In genomic region chr12:6341439-6342139, GRCh38 we compare ENCODE assay signal across 8 cellular contexts. TPM values are rescaled to one million over a fixed set of nuclear protein-coding genes. Genes with fewer than 3 reads are reported as not detected.
A peak's percentile ranks its signal among the peaks of the same experiment; 100 is the strongest.
DNase-seq lines count a peak whose midpoint lies in the region; ATAC-seq and TF ChIP-seq lines count a peak whose summit lies in the region.

Gene TNFRSF1A (minus strand): TSS chr12:6342076. CDS start chr12:6341814, 262 bp downstream.

- H3K27ac ChIP-seq in H9 (ENCODE audit: insufficient read length, low read depth, low read length) (no peak within 1 kb of the TSS), SK-N-SH (ENCODE audit: low read depth in 2 of 2, low read length in 1 of 2) (peak within 1 kb of the TSS; percentile 88 to 100), iPS-18a (ENCODE audit: low read length) (peak within 1 kb of the TSS; percentile 78)

- H3K36me3 ChIP-seq in SK-N-SH (replicated peaks in 1 of 2; ENCODE audit: control insufficient read depth in 1 of 2, insufficient read depth in 2 of 2, low read length in 1 of 2) (no peaks in the 10 kb centered on the region), iPS-18a (ENCODE audit: control insufficient read depth, low read depth, low read length) (no peaks in the 10 kb centered on the region)

- CTCF ChIA-PET in SK-N-SH (lab: Yijun Ruan, JAX) (interaction anchor here (1.0 to 1.6 kb wide), 4 partner anchors 15 to 196 kb away, joined by 3 to 5 read pairs (median 3); no protein-coding TSS in a partner anchor), MCF 10A (lab: Yijun Ruan, JAX) (interaction anchor here (0.6 to 0.8 kb wide), 5 partner anchors 15 to 235 kb away, joined by 3 to 5 read pairs (median 4); no protein-coding TSS in a partner anchor)

- no peak within 1 kb of the TSS for H2BK12ac ChIP-seq in H9 (ENCODE audit: insufficient read length, low read depth, low read length)

- no peaks in the 10 kb centered on the region for H3K79me1 ChIP-seq in H9 (ENCODE audit: insufficient read depth, low read depth, low read length, poor library complexity, severe bottlenecking)

- H3K9me3 ChIP-seq in H9 (ENCODE audit: control insufficient read depth, low read depth, low read length) (no peaks in the 10 kb centered on the region), SK-N-SH (no peaks in the 10 kb centered on the region), iPS-18a (ENCODE audit: control insufficient read depth, low read depth, low read length) (no peaks in the 10 kb centered on the region)

- no peaks in the 10 kb centered on the region for H3K9me2 ChIP-seq in SK-N-SH

- no peak within 1 kb of the TSS for H3K56ac ChIP-seq in H9 (ENCODE audit: insufficient read length, low read depth, low read length)

- peak within 1 kb of the TSS; percentile 73 for H3K9ac ChIP-seq in H9 (ENCODE audit: extremely low read depth, insufficient read length, low read length)
- peak within 1 kb of the TSS; percentile 99 for H3K9ac ChIP-seq in SK-N-SH
- peak within 1 kb of the TSS; percentile 78 for H3K9ac ChIP-seq in iPS-18a (ENCODE audit: low read length)

- H2BK15ac ChIP-seq in H9 (ENCODE audit: low read depth, low read length): 0 out of 2 replicates have a peak within 1 kb of the TSS, but pooled peaks have one; percentile 5

- H3K27me3 ChIP-seq in H9 (ENCODE audit: insufficient read depth, low read length): no peaks in the 10 kb centered on the region
- no peaks in the 10 kb centered on the region for H3K27me3 ChIP-seq in SK-N-SH (ENCODE audit: insufficient read depth)
- no peaks in the 10 kb centered on the region for H3K27me3 ChIP-seq in iPS-18a (ENCODE audit: control insufficient read depth, insufficient read depth, low read length)

- no peak for TF ChIP-seq EP300 in SK-N-SH (IDR thresholded peaks at IDR 0.05; ENCODE audit: borderline replicate concordance in 1 of 2, low read depth in 1 of 2, low read length in 1 of 2)

- H3K4ac ChIP-seq in H9 (ENCODE audit: low read depth, low read length): no peak within 1 kb of the TSS

- H3K4me1 Mint-ChIP-seq in H9 (peaks cover 27 to 31% of the 10 kb centered on the region in 2 experiments), MCF 10A (ENCODE audit: insufficient read depth, unreplicated experiment) (peaks cover 38% of the 10 kb centered on the region)

- no CpG with 5 or more reads among the region's 21 CpGs for WGBS in H9 (ENCODE audit: extremely low coverage, insufficient read length, low lambda C conversion rate)
- WGBS in SK-N-SH (ENCODE audit: low lambda C conversion rate): 1% methylated on average over 20 of the region's 21 CpGs

- TSS peak; percentile 72 for BruUV-seq in MCF 10A (replicated peaks; lab: Mats Ljungman, UMichigan)

- TF ChIP-seq RAD21 in SK-N-SH (IDR thresholded peaks at IDR 0.05; ENCODE audit: low read length): no peak

- H3K23ac ChIP-seq in H9 (ENCODE audit: insufficient read length, low read depth, low read length): no peak within 1 kb of the TSS

- peak within 1 kb of the TSS; percentile 85 to 94 (median 88) for H3K27ac Mint-ChIP-seq in H9
- no peak within 1 kb of the TSS for H3K27ac Mint-ChIP-seq in MCF 10A (ENCODE audit: low read depth, unreplicated experiment)

- H4K20me1 ChIP-seq in H9 (ENCODE audit: control insufficient read depth, insufficient read depth, insufficient read length): no peaks in the 10 kb centered on the region
- peaks cover 7% of the 10 kb centered on the region; the same call in 1 of the 2 replicates for H4K20me1 ChIP-seq in SK-N-SH (ENCODE audit: insufficient read depth)

- H2AFZ ChIP-seq in H9 (ENCODE audit: low read length) (no peak within 1 kb of the TSS), SK-N-SH (ENCODE audit: low read depth) (peak within 1 kb of the TSS; percentile 82; the same call in 1 of the 2 replicates)

- ATAC-seq in sciatic nerve: peak; percentile 91
- no peak for ATAC-seq in HG03039 (IDR thresholded peaks at IDR 0.05; ENCODE audit: unreplicated experiment)
- ATAC-seq in HG03097 (IDR thresholded peaks at IDR 0.05; ENCODE audit: low FRiP score, unreplicated experiment): no peak

- H3K4me3 Mint-ChIP-seq in H9 (peak within 1 kb of the TSS in 1 of 2 experiments; percentile 16; a peak in 2 of 5 replicates), MCF 10A (ENCODE audit: unreplicated experiment) (no peak within 1 kb of the TSS)

- H3T11ph ChIP-seq in H9 (ENCODE audit: low read length): no peak within 1 kb of the TSS

- no peak within 1 kb of the TSS for H3K18ac ChIP-seq in H9 (ENCODE audit: insufficient read length, low read depth, low read length)

- H3K14ac ChIP-seq in H9 (ENCODE audit: insufficient read depth, low read length): peak within 1 kb of the TSS; percentile 70

- no peaks in the 10 kb centered on the region; the same call in 1 of the 2 replicates for H3K27me3 Mint-ChIP-seq in H9 (ENCODE audit: low read depth)
- no peaks in the 10 kb centered on the region for H3K27me3 Mint-ChIP-seq in MCF 10A (ENCODE audit: insufficient read depth, unreplicated experiment)

- H3K4me2 ChIP-seq in H9 (ENCODE audit: insufficient read depth, insufficient read length, low read length) (peak within 1 kb of the TSS; percentile 97), SK-N-SH (peak within 1 kb of the TSS; percentile 88)

- no peak within 1 kb of the TSS for H4K5ac ChIP-seq in H9 (ENCODE audit: insufficient read length, low read depth, low read length)

- H2BK5ac ChIP-seq in H9 (ENCODE audit: insufficient read length, low read length): no peak within 1 kb of the TSS

- peaks cover 21% of the 10 kb centered on the region for H3K23me2 ChIP-seq in H9 (ENCODE audit: insufficient read length, low read depth, low read length, poor library complexity, severe bottlenecking)

- H4K8ac ChIP-seq in H9 (replicated peaks; ENCODE audit: insufficient read length, low read depth, low read length): no peak within 1 kb of the TSS

- H3K36me3 Mint-ChIP-seq in H9 (ENCODE audit: insufficient read depth in 1 of 3, low read depth in 3 of 3) (peaks cover 0 to 8% (median under 1%) of the 10 kb centered on the region in 3 experiments; a peak in 3 of 7 replicates), MCF 10A (ENCODE audit: insufficient read depth, unreplicated experiment) (peaks cover 35% of the 10 kb centered on the region)

- H3K79me2 ChIP-seq in H9 (ENCODE audit: insufficient read depth, low read length) (peaks cover 29% of the 10 kb centered on the region; the same call in 1 of the 2 replicates), SK-N-SH (ENCODE audit: insufficient read depth) (peaks cover 61% of the 10 kb centered on the region)

- DNase-seq in AG20443 (ENCODE audit: low spot score) (peak; percentile 84), H9 (peak; percentile 82), SK-N-SH (peak; percentile 83), MCF 10A (ENCODE audit: unreplicated experiment) (peak; percentile 89), sciatic nerve (ENCODE audit: low spot score) (peak; percentile 82)

- H3K9me3 Mint-ChIP-seq in H9 (no peaks in the 10 kb centered on the region), MCF 10A (ENCODE audit: unreplicated experiment) (no peaks in the 10 kb centered on the region)

- intact Hi-C loops in MCF 10A (cut with micrococcal nuclease): no loop called here
- intact Hi-C loops in sciatic nerve (cut with DNase I): no loop called here

- no peak for TF ChIP-seq CTCF in H9 (conservative IDR thresholded peaks at IDR 0.05)
- TF ChIP-seq CTCF in SK-N-SH (IDR thresholded peaks at IDR 0.05): no peak
- no peak for TF ChIP-seq CTCF in MCF 10A (IDR thresholded peaks at IDR 0.05; ENCODE audit: unreplicated experiment)

- no peak within 1 kb of the TSS for H4K91ac ChIP-seq in H9 (ENCODE audit: insufficient read length, low read depth, low read length)

- peaks cover 13% of the 10 kb centered on the region for H3F3A ChIP-seq in SK-N-SH (replicated peaks; ENCODE audit: insufficient read depth)

- H3K4me3 ChIP-seq in SK-N-SH (ENCODE audit: low read depth in 2 of 2, low read length in 1 of 2) (peak within 1 kb of the TSS; percentile 77 to 99), iPS-18a (ENCODE audit: low read length) (peak within 1 kb of the TSS; percentile 88)

- H2BK120ac ChIP-seq in H9 (ENCODE audit: low read depth, low read length, poor library complexity, severe bottlenecking): no peak within 1 kb of the TSS

- H3K4me1 ChIP-seq in H9 (ENCODE audit: insufficient read depth, low read length) (peaks cover 30% of the 10 kb centered on the region), SK-N-SH (ENCODE audit: control insufficient read depth in 1 of 2, insufficient read depth in 2 of 2, low read depth in 1 of 2, low read length in 1 of 2) (peaks cover 35 to 42% of the 10 kb centered on the region in 2 experiments; a peak in 3 of 4 replicates), iPS-18a (ENCODE audit: control insufficient read depth, low read depth, low read length) (peaks cover 57% of the 10 kb centered on the region)

- H2AK5ac ChIP-seq in H9 (ENCODE audit: insufficient read length, low read length): no peak within 1 kb of the TSS

- POLR2A ChIA-PET in SK-N-SH (lab: Yijun Ruan, JAX) (no interaction called here), MCF 10A (lab: Yijun Ruan, JAX) (interaction anchor here (0.6 to 24.1 kb wide), 20 partner anchors 7 to 110 kb away, joined by 3 to 739 read pairs (median 4); partner anchors contain the start of genes LTBR, SCNN1A and TAPBPL)

- no peak within 1 kb of the TSS for H2BK20ac ChIP-seq in H9 (ENCODE audit: low read depth, low read length, poor library complexity, severe bottlenecking)

TF ChIP-seq in SK-N-SH, 30 proteins besides CTCF, POLR2A, EP300 and RAD21 (continues in another document):
- TF ChIP-seq GATA2 (CRISPR knock-in tag; IDR thresholded peaks at IDR 0.05) (no peak), CHD2 (IDR thresholded peaks at IDR 0.05; ENCODE audit: low read length, partially characterized antibody) (peak; percentile 29), TCF12 (IDR thresholded peaks at IDR 0.05) (no peak; the same call in 1 of the 2 replicates), MEF2A (IDR thresholded peaks at IDR 0.05; ENCODE audit: borderline replicate concordance, low read depth) (no peak), TEAD4 (IDR thresholded peaks at IDR 0.05; ENCODE audit: borderline replicate concordance, insufficient read depth) (no peak), GABPA (IDR thresholded peaks at IDR 0.05; ENCODE audit: low read depth) (no peak; the same call in 1 of the 2 replicates), POLR2AphosphoS5 (IDR thresholded peaks at IDR 0.05; ENCODE audit: low read depth, low read length) (peak; percentile 91), ELF1 (IDR thresholded peaks at IDR 0.05) (no peak; the same call in 1 of the 2 replicates), RCOR1 (IDR thresholded peaks at IDR 0.05; ENCODE audit: low read length) (no peak)

RNA-seq across cellular contexts. Expression of gene TNFRSF1A, which starts in this region (rescaled TPM):
- 55.9 and 59.9 TPM in 2 replicates for total RNA-seq in H9 (2021)
- 68.3 and 92.9 TPM in 2 replicates for polyA plus RNA-seq in SK-N-SH (2012; rRNA removed)
- polyA plus RNA-seq in SK-N-SH (2012; cell fraction: cytosol; rRNA removed): 86.7 and 93.2 TPM in 2 replicates
- 72.6 and 75.2 TPM in 2 replicates for polyA plus RNA-seq in SK-N-SH (2012; cell fraction: nucleus; rRNA removed)
- total RNA-seq in MCF 10A (2022): 103 and 110 TPM in 2 replicates
- 215 TPM for total RNA-seq in sciatic nerve
